1 cellular context compared by ENCODE assay signal in genomic region chr19:984165-984967, GRCh38.
A peak's percentile ranks its signal among the peaks of the same experiment; 100 is the strongest.
TF ChIP-seq lines count a peak whose summit lies in the region.

WDR18 (plus strand) TSS chr19:984345; CDS start chr19:984354, 9 bp downstream.

TF ChIP-seq in HepG2, 621 proteins besides CTCF, POLR2A, EP300 and RAD21 (continued from another document and continues in another):
- TF ChIP-seq IKZF4 (CRISPR knock-in tag; IDR thresholded peaks at IDR 0.05; ENCODE audit: borderline replicate concordance, low read depth, not compliant biosample characterization) = no peak
- no peak for TF ChIP-seq FOXP1 (IDR thresholded peaks at IDR 0.05)
- no peak for TF ChIP-seq FOXP1 (CRISPR knock-in tag; IDR thresholded peaks at IDR 0.05)
- no peak for TF ChIP-seq PBX2 (CRISPR knock-in tag; IDR thresholded peaks at IDR 0.05)
- no peak for TF ChIP-seq HNRNPLL (IDR thresholded peaks at IDR 0.05; ENCODE audit: low read depth, low read length, poor library complexity, severe bottlenecking)
- peak; percentile 90 for TF ChIP-seq EED (CRISPR knock-in tag; IDR thresholded peaks at IDR 0.05)
- TF ChIP-seq ZNF430 (CRISPR knock-in tag; IDR thresholded peaks at IDR 0.05) = 0 out of 2 replicates have a peak, but pooled peaks have one; percentile 52
- peak; percentile 99 for TF ChIP-seq YY1 (IDR thresholded peaks at IDR 0.05; ENCODE audit: insufficient read depth, insufficient replicate concordance, low read depth, low read length)
- TF ChIP-seq SP5 (CRISPR knock-in tag; IDR thresholded peaks at IDR 0.05; ENCODE audit: borderline replicate concordance, low read depth) = no peak
- TF ChIP-seq ZNF160 (CRISPR knock-in tag; IDR thresholded peaks at IDR 0.05) = peak; percentile 82; the same call in 1 of the 2 replicates
- TF ChIP-seq ZNF576 (CRISPR knock-in tag; IDR thresholded peaks at IDR 0.05) = no peak
- TF ChIP-seq NR2F6 (IDR thresholded peaks at IDR 0.05) = no peak
- 0 out of 2 replicates have a peak, but pooled peaks have one; percentile 46 for TF ChIP-seq NR2F6 (CRISPR knock-in tag; IDR thresholded peaks at IDR 0.05)
- no peak for TF ChIP-seq ZNF800 (CRISPR knock-in tag; IDR thresholded peaks at IDR 0.05)
- TF ChIP-seq MAFK (conservative IDR thresholded peaks at IDR 0.05 in 1 of 2, IDR thresholded peaks at IDR 0.05 in 1 of 2; ENCODE audit: low read length in 2 of 2) = no peak
- TF ChIP-seq ZFYVE20 (CRISPR knock-in tag; IDR thresholded peaks at IDR 0.05; ENCODE audit: borderline replicate concordance, low read depth) = no peak
- TF ChIP-seq, protein P1, sequence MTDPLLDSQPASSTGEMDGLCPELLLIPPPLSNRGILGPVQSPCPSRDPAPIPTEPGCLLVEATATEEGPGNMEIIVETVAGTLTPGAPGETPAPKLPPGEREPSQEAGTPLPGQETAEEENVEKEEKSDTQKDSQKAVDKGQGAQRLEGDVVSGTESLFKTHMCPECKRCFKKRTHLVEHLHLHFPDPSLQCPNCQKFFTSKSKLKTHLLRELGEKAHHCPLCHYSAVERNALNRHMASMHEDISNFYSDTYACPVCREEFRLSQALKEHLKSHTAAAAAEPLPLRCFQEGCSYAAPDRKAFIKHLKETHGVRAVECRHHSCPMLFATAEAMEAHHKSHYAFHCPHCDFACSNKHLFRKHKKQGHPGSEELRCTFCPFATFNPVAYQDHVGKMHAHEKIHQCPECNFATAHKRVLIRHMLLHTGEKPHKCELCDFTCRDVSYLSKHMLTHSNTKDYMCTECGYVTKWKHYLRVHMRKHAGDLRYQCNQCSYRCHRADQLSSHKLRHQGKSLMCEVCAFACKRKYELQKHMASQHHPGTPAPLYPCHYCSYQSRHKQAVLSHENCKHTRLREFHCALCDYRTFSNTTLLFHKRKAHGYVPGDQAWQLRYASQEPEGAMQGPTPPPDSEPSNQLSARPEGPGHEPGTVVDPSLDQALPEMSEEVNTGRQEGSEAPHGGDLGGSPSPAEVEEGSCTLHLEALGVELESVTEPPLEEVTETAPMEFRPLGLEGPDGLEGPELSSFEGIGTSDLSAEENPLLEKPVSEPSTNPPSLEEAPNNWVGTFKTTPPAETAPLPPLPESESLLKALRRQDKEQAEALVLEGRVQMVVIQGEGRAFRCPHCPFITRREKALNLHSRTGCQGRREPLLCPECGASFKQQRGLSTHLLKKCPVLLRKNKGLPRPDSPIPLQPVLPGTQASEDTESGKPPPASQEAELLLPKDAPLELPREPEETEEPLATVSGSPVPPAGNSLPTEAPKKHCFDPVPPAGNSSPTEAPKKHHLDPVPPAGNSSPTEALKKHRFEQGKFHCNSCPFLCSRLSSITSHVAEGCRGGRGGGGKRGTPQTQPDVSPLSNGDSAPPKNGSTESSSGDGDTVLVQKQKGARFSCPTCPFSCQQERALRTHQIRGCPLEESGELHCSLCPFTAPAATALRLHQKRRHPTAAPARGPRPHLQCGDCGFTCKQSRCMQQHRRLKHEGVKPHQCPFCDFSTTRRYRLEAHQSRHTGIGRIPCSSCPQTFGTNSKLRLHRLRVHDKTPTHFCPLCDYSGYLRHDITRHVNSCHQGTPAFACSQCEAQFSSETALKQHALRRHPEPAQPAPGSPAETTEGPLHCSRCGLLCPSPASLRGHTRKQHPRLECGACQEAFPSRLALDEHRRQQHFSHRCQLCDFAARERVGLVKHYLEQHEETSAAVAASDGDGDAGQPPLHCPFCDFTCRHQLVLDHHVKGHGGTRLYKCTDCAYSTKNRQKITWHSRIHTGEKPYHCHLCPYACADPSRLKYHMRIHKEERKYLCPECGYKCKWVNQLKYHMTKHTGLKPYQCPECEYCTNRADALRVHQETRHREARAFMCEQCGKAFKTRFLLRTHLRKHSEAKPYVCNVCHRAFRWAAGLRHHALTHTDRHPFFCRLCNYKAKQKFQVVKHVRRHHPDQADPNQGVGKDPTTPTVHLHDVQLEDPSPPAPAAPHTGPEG (CRISPR knock-in tag; IDR thresholded peaks at IDR 0.05) = peak; percentile 61; the same call in 1 of the 2 replicates
- TF ChIP-seq NR3C1 (CRISPR knock-in tag; IDR thresholded peaks at IDR 0.05) = no peak
- TF ChIP-seq KLF12 (CRISPR knock-in tag; IDR thresholded peaks at IDR 0.05; ENCODE audit: borderline replicate concordance) = no peak
- TF ChIP-seq ZNF572 (CRISPR knock-in tag; IDR thresholded peaks at IDR 0.05) = no peak
- TF ChIP-seq TRAFD1 (CRISPR knock-in tag; IDR thresholded peaks at IDR 0.05; ENCODE audit: borderline replicate concordance) = 0 out of 2 replicates have a peak, but pooled peaks have one; percentile 23
- no peak for TF ChIP-seq ZNF281 (CRISPR knock-in tag; IDR thresholded peaks at IDR 0.05; ENCODE audit: borderline replicate concordance)
- TF ChIP-seq PCBP2 (optimal IDR thresholded peaks at IDR 0.05; ENCODE audit: low read depth, low read length, poor library complexity, severe bottlenecking) = no peak
- TF ChIP-seq RORA (CRISPR knock-in tag; IDR thresholded peaks at IDR 0.05) = no peak
- TF ChIP-seq ZNF782 (CRISPR knock-in tag; IDR thresholded peaks at IDR 0.05; ENCODE audit: borderline replicate concordance) = no peak; the same call in 1 of the 2 replicates
- no peak for TF ChIP-seq ZNF124 (CRISPR knock-in tag; IDR thresholded peaks at IDR 0.05)
- no peak for TF ChIP-seq TCF7 (IDR thresholded peaks at IDR 0.05; ENCODE audit: low read depth)
- TF ChIP-seq MBD4 (IDR thresholded peaks at IDR 0.05; ENCODE audit: borderline replicate concordance, low read length) = no peak
- TF ChIP-seq BCL6 (CRISPR knock-in tag; IDR thresholded peaks at IDR 0.05) = no peak
- no peak for TF ChIP-seq RNF2 (conservative IDR thresholded peaks at IDR 0.05; ENCODE audit: low read depth)
- TF ChIP-seq ATF7 (IDR thresholded peaks at IDR 0.05) = peak; percentile 67
- 0 out of 2 replicates have a peak, but pooled peaks have one; percentile 36 for TF ChIP-seq ATF7 (CRISPR knock-in tag; IDR thresholded peaks at IDR 0.05)
- no peak for TF ChIP-seq ZBTB37 (CRISPR knock-in tag; IDR thresholded peaks at IDR 0.05)
- TF ChIP-seq, protein P2, sequence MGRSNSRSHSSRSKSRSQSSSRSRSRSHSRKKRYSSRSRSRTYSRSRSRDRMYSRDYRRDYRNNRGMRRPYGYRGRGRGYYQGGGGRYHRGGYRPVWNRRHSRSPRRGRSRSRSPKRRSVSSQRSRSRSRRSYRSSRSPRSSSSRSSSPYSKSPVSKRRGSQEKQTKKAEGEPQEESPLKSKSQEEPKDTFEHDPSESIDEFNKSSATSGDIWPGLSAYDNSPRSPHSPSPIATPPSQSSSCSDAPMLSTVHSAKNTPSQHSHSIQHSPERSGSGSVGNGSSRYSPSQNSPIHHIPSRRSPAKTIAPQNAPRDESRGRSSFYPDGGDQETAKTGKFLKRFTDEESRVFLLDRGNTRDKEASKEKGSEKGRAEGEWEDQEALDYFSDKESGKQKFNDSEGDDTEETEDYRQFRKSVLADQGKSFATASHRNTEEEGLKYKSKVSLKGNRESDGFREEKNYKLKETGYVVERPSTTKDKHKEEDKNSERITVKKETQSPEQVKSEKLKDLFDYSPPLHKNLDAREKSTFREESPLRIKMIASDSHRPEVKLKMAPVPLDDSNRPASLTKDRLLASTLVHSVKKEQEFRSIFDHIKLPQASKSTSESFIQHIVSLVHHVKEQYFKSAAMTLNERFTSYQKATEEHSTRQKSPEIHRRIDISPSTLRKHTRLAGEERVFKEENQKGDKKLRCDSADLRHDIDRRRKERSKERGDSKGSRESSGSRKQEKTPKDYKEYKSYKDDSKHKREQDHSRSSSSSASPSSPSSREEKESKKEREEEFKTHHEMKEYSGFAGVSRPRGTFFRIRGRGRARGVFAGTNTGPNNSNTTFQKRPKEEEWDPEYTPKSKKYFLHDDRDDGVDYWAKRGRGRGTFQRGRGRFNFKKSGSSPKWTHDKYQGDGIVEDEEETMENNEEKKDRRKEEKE (IDR thresholded peaks at IDR 0.05) = no peak
- TF ChIP-seq HES4 (CRISPR knock-in tag; IDR thresholded peaks at IDR 0.05; ENCODE audit: borderline replicate concordance) = 0 out of 2 replicates have a peak, but pooled peaks have one; percentile 57
- TF ChIP-seq, protein P3, sequence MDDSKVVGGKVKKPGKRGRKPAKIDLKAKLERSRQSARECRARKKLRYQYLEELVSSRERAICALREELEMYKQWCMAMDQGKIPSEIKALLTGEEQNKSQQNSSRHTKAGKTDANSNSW (CRISPR knock-in tag; IDR thresholded peaks at IDR 0.05; ENCODE audit: borderline replicate concordance) = peak; percentile 71; the same call in 1 of the 2 replicates
- TF ChIP-seq SMYD3 (CRISPR knock-in tag; IDR thresholded peaks at IDR 0.05) = 0 out of 2 replicates have a peak, but pooled peaks have one; percentile 60
- no peak for TF ChIP-seq ATAD3A (CRISPR knock-in tag; IDR thresholded peaks at IDR 0.05)
- TF ChIP-seq ZFX (CRISPR knock-in tag; IDR thresholded peaks at IDR 0.05; ENCODE audit: low read depth) = peak; percentile 69
- peak; percentile 77 for TF ChIP-seq ZFY (CRISPR knock-in tag; IDR thresholded peaks at IDR 0.05)
- TF ChIP-seq ARNT2 (CRISPR knock-in tag; IDR thresholded peaks at IDR 0.05; ENCODE audit: low read depth) = 0 out of 2 replicates have a peak, but pooled peaks have one; percentile 15
- TF ChIP-seq HIVEP1 (CRISPR knock-in tag; IDR thresholded peaks at IDR 0.05) = no peak
- no peak for TF ChIP-seq ZNF382 (CRISPR knock-in tag; IDR thresholded peaks at IDR 0.05; ENCODE audit: borderline replicate concordance)
- 0 out of 2 replicates have a peak, but pooled peaks have one; percentile 20 for TF ChIP-seq GZF1 (CRISPR knock-in tag; IDR thresholded peaks at IDR 0.05)
- peak; percentile 83; the same call in 1 of the 2 replicates for TF ChIP-seq ZNF879 (CRISPR knock-in tag; IDR thresholded peaks at IDR 0.05)
